In genomic region chr16:9978160-9978725, GRCh38 we compare ENCODE assay signal across 22 cellular contexts.
"Had no signal": no experiment of that assay in that cellular context is flagged by ENCODE, and none has a peak within 500 bp of the region (broad histone marks: within the 10 kb centered on the region; RNA-seq: fewer than 3 reads in every experiment).

No MANE protein-coding gene starts in this region.

- ATAC-seq: heart left ventricle; left lobe of liver; naive thymus-derived CD8-positive, alpha-beta T cell; sciatic nerve; stimulated activated memory B cell treated with anti-CD40 and anti-IgM and Interleukin-4, amounts not matched to agents 10 μg/mL and 1 μg/mL and 100 μg/mL, for 72 hours; stimulated activated naive CD8-positive, alpha-beta T cell treated with anti-CD3 and anti-CD28 coated beads, Interleukin-15, amount 100 ng/mL, for 72 hours had no signal

- H3K4me3 ChIP-seq: colonic mucosa, heart left ventricle, ovary, spleen, thyroid gland, upper lobe of left lung, uterus had no signal

- H3K27me3 Mint-ChIP-seq: naive thymus-derived CD8-positive, alpha-beta T cell had no signal

- H3K27me3 ChIP-seq: colonic mucosa, heart left ventricle, ovary, spleen, thyroid gland, upper lobe of left lung, uterus had no signal

- H3K9me3 Mint-ChIP-seq: naive thymus-derived CD8-positive, alpha-beta T cell; stimulated activated memory B cell treated with anti-CD40 and anti-IgM and Interleukin-4, amounts not matched to agents 10 μg/mL and 1 μg/mL and 100 μg/mL, for 72 hours; stimulated activated naive CD8-positive, alpha-beta T cell treated with anti-CD3 and anti-CD28 coated beads, Interleukin-15, amount 100 ng/mL, for 72 hours had no signal

- H3K4me3 Mint-ChIP-seq: endodermal cell; naive thymus-derived CD8-positive, alpha-beta T cell; stimulated activated memory B cell treated with anti-CD40 and anti-IgM and Interleukin-4, amounts not matched to agents 10 μg/mL and 1 μg/mL and 100 μg/mL, for 72 hours; stimulated activated naive CD8-positive, alpha-beta T cell treated with anti-CD3 and anti-CD28 coated beads, Interleukin-15, amount 100 ng/mL, for 72 hours had no signal

- H3K36me3 ChIP-seq: colonic mucosa, heart left ventricle, ovary, spleen, thyroid gland, upper lobe of left lung, uterus had no signal

- H3K9me3 ChIP-seq: colonic mucosa, ovary, spleen, thyroid gland, upper lobe of left lung, uterus had no signal

- DNase-seq: cerebellar nuclear complex; colonic mucosa; dermis blood vessel endothelial cell; effector CD4-positive, alpha-beta T cell; endodermal cell; heart left ventricle; hippocampal formation; mammary epithelial cell; naive thymus-derived CD8-positive, alpha-beta T cell; ovary; spleen; stimulated activated CD4-positive, alpha-beta T cell treated with anti-CD3 and anti-CD28 coated beads, Interleukin-15, amount 100 ng/mL, for 24 hours; stimulated activated CD4-positive, alpha-beta T cell treated with anti-CD3 and anti-CD28 coated beads, Interleukin-1b, Interleukin-23, amount 100 ng/mL, for 48 hours; stimulated activated CD4-positive, alpha-beta T cell treated with anti-CD3 and anti-CD28 coated beads, Interleukin-4, amount 100 ng/mL, for 24 hours; stimulated activated naive CD8-positive, alpha-beta T cell treated with anti-CD3 and anti-CD28 coated beads, Interleukin-15, amount 100 ng/mL, for 72 hours; thyroid gland; upper lobe of left lung; uterus had no signal

- H3K36me3 Mint-ChIP-seq: naive thymus-derived CD8-positive, alpha-beta T cell; stimulated activated memory B cell treated with anti-CD40 and anti-IgM and Interleukin-4, amounts not matched to agents 10 μg/mL and 1 μg/mL and 100 μg/mL, for 72 hours had no signal

- H3K4me1 Mint-ChIP-seq: endodermal cell; naive thymus-derived CD8-positive, alpha-beta T cell; stimulated activated memory B cell treated with anti-CD40 and anti-IgM and Interleukin-4, amounts not matched to agents 10 μg/mL and 1 μg/mL and 100 μg/mL, for 72 hours; stimulated activated naive CD8-positive, alpha-beta T cell treated with anti-CD3 and anti-CD28 coated beads, Interleukin-15, amount 100 ng/mL, for 72 hours had no signal

- H3K27ac Mint-ChIP-seq: endodermal cell; naive thymus-derived CD8-positive, alpha-beta T cell; progenitor cell of endocrine pancreas; stimulated activated memory B cell treated with anti-CD40 and anti-IgM and Interleukin-4, amounts not matched to agents 10 μg/mL and 1 μg/mL and 100 μg/mL, for 72 hours; stimulated activated naive CD8-positive, alpha-beta T cell treated with anti-CD3 and anti-CD28 coated beads, Interleukin-15, amount 100 ng/mL, for 72 hours had no signal

- H3K4me1 ChIP-seq: colonic mucosa, heart left ventricle, spleen, thyroid gland, upper lobe of left lung, uterus had no signal

- H3K27ac ChIP-seq: colonic mucosa, heart left ventricle, ovary, spleen, thyroid gland, upper lobe of left lung, uterus had no signal
